ENCODE assay signal across 8 cellular contexts in the genomic region with DNA sequence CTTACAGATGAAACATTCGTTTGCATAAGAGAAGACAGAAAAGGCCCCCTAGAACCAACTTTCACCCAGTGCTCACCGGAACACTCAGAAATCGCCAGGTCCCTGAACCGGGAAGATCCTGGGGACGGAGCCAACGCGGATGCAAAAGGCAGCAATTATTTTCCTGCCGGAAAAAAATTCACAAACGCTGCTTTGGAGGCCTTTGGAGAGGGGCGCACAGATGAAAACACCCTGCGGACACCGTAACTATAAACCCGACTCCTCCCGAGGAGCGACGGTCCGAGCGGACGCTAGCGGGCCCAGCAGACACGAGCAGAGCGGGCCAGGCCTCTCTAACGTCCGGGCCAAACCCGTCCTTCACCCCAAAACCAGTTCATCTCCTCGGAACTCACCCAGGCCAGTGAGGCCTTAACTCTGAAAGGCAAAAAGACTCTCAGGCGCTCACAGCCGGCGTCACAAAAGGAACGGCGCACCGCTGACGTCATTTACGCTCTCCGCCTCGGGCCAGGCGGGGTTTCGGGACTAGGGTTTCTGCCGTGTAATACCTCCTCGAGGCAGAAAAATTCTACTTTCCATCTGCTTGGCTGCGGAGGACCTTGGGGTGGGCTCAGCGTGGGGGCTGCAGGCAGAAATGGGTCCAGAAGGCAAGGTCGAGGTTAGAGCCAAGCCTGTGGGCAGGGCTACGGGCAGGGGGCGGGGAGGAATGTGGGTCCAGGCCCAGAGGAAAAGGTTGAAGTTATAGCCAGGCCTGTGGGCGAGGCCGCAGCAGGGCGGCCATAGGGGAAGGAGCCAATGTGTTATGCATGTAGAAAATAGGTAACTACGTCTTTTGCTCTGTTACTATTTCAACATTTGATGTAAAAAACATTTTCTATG. TPM values are rescaled to one million over a fixed set of nuclear protein-coding genes. Genes with fewer than 3 reads are reported as not detected.
DNase-seq lines count a peak whose midpoint lies in the region; ATAC-seq and TF ChIP-seq lines count a peak whose summit lies in the region.

Gene ZNF426, minus strand, starts transcription at position 463 of the 876 bp plus-strand sequence. CDS start 2,413 bp downstream, outside the sequence.

- TF ChIP-seq CTCF in GM10248 (IDR thresholded peaks at IDR 0.05; ENCODE audit: control extremely low read depth, extremely low read depth, low read depth, missing control alignments): no peak

- POLR2A ChIA-PET in GM10248 (lab: Yijun Ruan, JAX): no interaction called here

- peak within 1 kb of the TSS; percentile 95 for H3K27ac ChIP-seq in cingulate gyrus (ENCODE audit: low read depth, low read length)

- peak; percentile 49 for ATAC-seq in HG03025 (IDR thresholded peaks at IDR 0.05; ENCODE audit: low FRiP score, unreplicated experiment)
- no peak for ATAC-seq in HG03045 (IDR thresholded peaks at IDR 0.05; ENCODE audit: unreplicated experiment)

- DNase-seq in GM10248 (ENCODE audit: extremely low spot score) (peak; percentile 88), NCI-H460 (ENCODE audit: extremely low read depth, low read depth) (peak; percentile 80), kidney glomerular epithelial cell (lab: John Stamatoyannopoulos, UW) (peak; percentile 84)
- DNase-seq in activated CD4-positive, alpha-beta T cell treated with anti-CD3 and anti-CD28 coated beads for 48 hours: peak; percentile 93
- peak; percentile 91 for DNase-seq in stimulated activated CD4-positive, alpha-beta T cell treated with anti-CD3 and anti-CD28 coated beads, Interleukin-15, amount 100 ng/mL, for 24 hours

- CTCF ChIA-PET in GM10248 (lab: Yijun Ruan, JAX): no interaction called here

RNA-seq across cellular contexts. Expression of gene ZNF426, which starts in this region (rescaled TPM):
- 13.2 and 16.3 TPM in 2 replicates for total RNA-seq in NCI-H460 (2014; rRNA removed; shearing (Covaris generic))
- polyA plus RNA-seq in NCI-H460 (2014; cell fraction: nucleus; rRNA removed): 2.0 and 3.6 TPM in 2 replicates
